Comparison of ENCODE assay signal across 8 cellular contexts in genomic region chr15:64096486-64097431, GRCh38. TPM values are rescaled to one million over a fixed set of nuclear protein-coding genes. Genes with fewer than 3 reads are reported as not detected.
A peak's percentile ranks its signal among the peaks of the same experiment; 100 is the strongest.
DNase-seq lines count a peak whose midpoint lies in the region; ATAC-seq and TF ChIP-seq lines count a peak whose summit lies in the region.

No MANE protein-coding gene starts in this region.

- ATAC-seq in HG03139 (IDR thresholded peaks at IDR 0.05; ENCODE audit: unreplicated experiment), result no peak
- ATAC-seq in HG03432 (IDR thresholded peaks at IDR 0.05; ENCODE audit: unreplicated experiment), result no peak

- H4K20me1 ChIP-seq in OCI-LY1 (ENCODE audit: insufficient read depth, low read length), result no peaks in the 10 kb centered on the region

- peaks cover 67% of the 10 kb centered on the region for H3K4me1 Mint-ChIP-seq in activated CD4-positive, alpha-beta T cell treated with anti-CD3 and anti-CD28 coated beads, Interleukin-2, amount 10 ng/mL, durations not matched to agents 7 days and 5 days

- no peaks in the 10 kb centered on the region for H3K9me2 ChIP-seq in OCI-LY1 (ENCODE audit: low read depth, low read length)

- H3K4me1 ChIP-seq in OCI-LY1 (ENCODE audit: insufficient read depth, low read length, severe bottlenecking) (peaks cover 54% of the 10 kb centered on the region), muscle layer of duodenum (ENCODE audit: control insufficient read depth in 1 of 2, insufficient read depth in 2 of 2, low read length in 2 of 2) (peaks cover 12 to 37% of the 10 kb centered on the region in 2 donors)

- H3K27ac Mint-ChIP-seq in activated CD4-positive, alpha-beta T cell treated with anti-CD3 and anti-CD28 coated beads, Interleukin-2, amount 10 ng/mL, durations not matched to agents 7 days and 5 days, result peak overlapping the region; percentile 98

- peak overlapping the region; percentile 87 for H3K9ac ChIP-seq in OCI-LY1 (ENCODE audit: low read length)

- H3F3A ChIP-seq in OCI-LY1 (ENCODE audit: insufficient read depth, low read length), result 0 out of 2 replicates have a peak, but pooled peaks cover 5% of the 10 kb centered on the region

- peak; percentile 8; the same call in 1 of the 2 replicates for TF ChIP-seq CTCF in OCI-LY1 (IDR thresholded peaks at IDR 0.05; ENCODE audit: low read length)

- H3K79me2 ChIP-seq in OCI-LY1 (ENCODE audit: insufficient read depth, low read length), result peaks cover 63% of the 10 kb centered on the region

- H3K9me3 ChIP-seq in OCI-LY1 (ENCODE audit: low read length) (no peaks in the 10 kb centered on the region), muscle layer of duodenum (ENCODE audit: control insufficient read depth in 1 of 2, low read length in 2 of 2) (no peaks in the 10 kb centered on the region)

- H3K27me3 ChIP-seq in OCI-LY1 (ENCODE audit: insufficient read depth, low read length) (no peaks in the 10 kb centered on the region), muscle layer of duodenum (ENCODE audit: low read depth, low read length) (no peaks in the 10 kb centered on the region)

- H3K4me3 ChIP-seq in OCI-LY1 (ENCODE audit: low read depth, low read length, poor library complexity, severe bottlenecking) (peak overlapping the region; percentile 97), muscle layer of duodenum (ENCODE audit: low read depth in 1 of 2, low read length in 2 of 2) (peak overlapping the region; percentile 92 to 93)

- POLR2A ChIA-PET in activated CD4-positive, alpha-beta T cell treated with anti-CD3 and anti-CD28 coated beads, Interleukin-2, amount 10 ng/mL, durations not matched to agents 7 days and 5 days (lab: Charles Lee), result no interaction called here

- CTCF ChIA-PET in activated CD4-positive, alpha-beta T cell treated with anti-CD3 and anti-CD28 coated beads, Interleukin-2, amount 10 ng/mL, durations not matched to agents 7 days and 5 days (lab: Charles Lee), result interaction anchor here (0.5 to 1.3 kb wide), 3 partner anchors 487 to 1174 kb away, joined by 3 to 4 read pairs (median 3); no protein-coding TSS in a partner anchor

- H3K9me3 Mint-ChIP-seq in activated CD4-positive, alpha-beta T cell treated with anti-CD3 and anti-CD28 coated beads, Interleukin-2, amount 10 ng/mL, durations not matched to agents 7 days and 5 days, result no peaks in the 10 kb centered on the region

- peak overlapping the region; percentile 93 for H3K4me3 Mint-ChIP-seq in activated CD4-positive, alpha-beta T cell treated with anti-CD3 and anti-CD28 coated beads, Interleukin-2, amount 10 ng/mL, durations not matched to agents 7 days and 5 days

- peaks cover 13% of the 10 kb centered on the region for H3K36me3 Mint-ChIP-seq in activated CD4-positive, alpha-beta T cell treated with anti-CD3 and anti-CD28 coated beads, Interleukin-2, amount 10 ng/mL, durations not matched to agents 7 days and 5 days (ENCODE audit: low read depth)

- DNase-seq in activated CD4-positive, alpha-beta T cell treated with anti-CD3 and anti-CD28 coated beads, Interleukin-2, amount 10 ng/mL, durations not matched to agents 7 days and 5 days, result peak; percentile 16
- DNase-seq in activated CD4-positive, alpha-beta T cell treated with anti-CD3 and anti-CD28 coated beads for 4 hours, result no peak
- DNase-seq in GF-D8 (lab: John Stamatoyannopoulos, UW), result no peak

- 0 out of 2 replicates have a peak, but pooled peaks cover 6% of the 10 kb centered on the region for H3K36me3 ChIP-seq in OCI-LY1 (ENCODE audit: insufficient read depth, low read length)
- peaks cover 0 to 9% of the 10 kb centered on the region in 2 donors for H3K36me3 ChIP-seq in muscle layer of duodenum (ENCODE audit: control insufficient read depth in 1 of 2, insufficient read depth in 2 of 2, low read length in 2 of 2)

- H3K27me3 Mint-ChIP-seq in activated CD4-positive, alpha-beta T cell treated with anti-CD3 and anti-CD28 coated beads, Interleukin-2, amount 10 ng/mL, durations not matched to agents 7 days and 5 days, result no peaks in the 10 kb centered on the region

- H3K27ac ChIP-seq in OCI-LY1 (ENCODE audit: low read depth, low read length, poor library complexity, severe bottlenecking) (no peak overlapping the region), cingulate gyrus (ENCODE audit: low read depth, low read length) (peak overlapping the region; percentile 92), muscle layer of duodenum (ENCODE audit: low read length) (peak overlapping the region; percentile 75)

- H3K4me2 ChIP-seq in OCI-LY1 (ENCODE audit: low read length), result peak overlapping the region; percentile 92

- no peak overlapping the region for H2AFZ ChIP-seq in OCI-LY1 (ENCODE audit: low read length)

RNA-seq across cellular contexts. Expression of gene SNX1, which starts 1.0 kb away (rescaled TPM):
- 100 to 1,000 TPM; 122 to 125 TPM for total RNA-seq in activated CD4-positive, alpha-beta T cell treated with anti-CD3 and anti-CD28 coated beads, Interleukin-2, amount 10 ng/mL, durations not matched to agents 7 days and 5 days

RNA-seq across cellular contexts. Expression of gene CIAO2A, which starts 3.1 kb away (rescaled TPM):
- 10 to 100 TPM; 67.3 to 77.7 TPM for total RNA-seq in activated CD4-positive, alpha-beta T cell treated with anti-CD3 and anti-CD28 coated beads, Interleukin-2, amount 10 ng/mL, durations not matched to agents 7 days and 5 days

RNA-seq across cellular contexts. Expression of gene DAPK2, which starts 50.5 kb away (rescaled TPM):
- under 1 TPM; 0.83 to 0.87 TPM for total RNA-seq in activated CD4-positive, alpha-beta T cell treated with anti-CD3 and anti-CD28 coated beads, Interleukin-2, amount 10 ng/mL, durations not matched to agents 7 days and 5 days

RNA-seq across cellular contexts. Expression of gene SNX22, which starts 54.8 kb away (rescaled TPM):
- under 1 TPM; 0.50 to 0.60 TPM for total RNA-seq in activated CD4-positive, alpha-beta T cell treated with anti-CD3 and anti-CD28 coated beads, Interleukin-2, amount 10 ng/mL, durations not matched to agents 7 days and 5 days
